ENCODE assay signal across 8 cellular contexts in the genomic region with DNA sequence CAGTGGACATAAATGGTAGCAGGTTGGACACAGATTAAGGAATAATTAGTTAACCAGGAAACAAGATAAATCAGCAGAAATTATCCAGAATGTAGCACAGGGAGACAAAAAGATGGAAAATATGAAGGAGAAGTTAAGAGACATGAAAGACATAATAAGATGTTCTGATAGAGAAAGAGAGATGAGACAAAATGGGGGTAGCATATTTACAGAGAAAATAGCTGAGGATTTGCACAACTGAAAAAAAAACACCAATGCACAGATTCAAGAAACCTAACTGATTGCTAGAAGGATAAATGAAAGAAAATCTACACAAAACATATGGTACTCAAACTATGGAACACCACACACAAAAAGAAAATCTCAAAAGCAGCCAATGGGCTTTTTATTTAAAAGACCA. TPM values are rescaled to one million over a fixed set of nuclear protein-coding genes. Genes with fewer than 3 reads are reported as not detected.
DNase-seq lines count a peak whose midpoint lies in the region; ATAC-seq and TF ChIP-seq lines count a peak whose summit lies in the region.

No MANE protein-coding gene starts in this region.

- no peaks in the 10 kb centered on the region for H3K36me3 ChIP-seq in smooth muscle cell (ENCODE audit: low read depth)

- H3K4me3 ChIP-seq in WI38 (ENCODE audit: low read depth, low read length) = peak overlapping the region; percentile 53
- H3K4me3 ChIP-seq in foreskin fibroblast (ENCODE audit: low read depth in 1 of 2, low read length in 2 of 2) = peak overlapping the region; percentile 65 to 71
- H3K4me3 ChIP-seq in smooth muscle cell = peak overlapping the region; percentile 81

- DNase-seq in NCI-H2171 treated with DMSO at 0.1 percent for 48 hours (lab: John Stamatoyannopoulos, UW) (peak; percentile 42), NCI-H2171 (lab: John Stamatoyannopoulos, UW) (no peak), foreskin fibroblast (no peak), smooth muscle cell (lab: John Stamatoyannopoulos, UW; ENCODE audit: unreplicated experiment) (no peak)

- no peaks in the 10 kb centered on the region for H4K20me1 ChIP-seq in smooth muscle cell (ENCODE audit: low read depth)

- H3F3A ChIP-seq in smooth muscle cell (ENCODE audit: low read depth) = peaks cover 14% of the 10 kb centered on the region

- peak overlapping the region; percentile 93 for H3K4me2 ChIP-seq in smooth muscle cell

- H3K9ac ChIP-seq in smooth muscle cell (ENCODE audit: low read depth) = no peak overlapping the region

- no peaks in the 10 kb centered on the region for H3K9me3 ChIP-seq in smooth muscle cell (replicated peaks; ENCODE audit: low read depth)

- no peaks in the 10 kb centered on the region for H3K79me2 ChIP-seq in smooth muscle cell (ENCODE audit: low read depth)

- H3K27me3 ChIP-seq in smooth muscle cell (ENCODE audit: low read depth) = no peaks in the 10 kb centered on the region

- TF ChIP-seq CTCF in WI38 (IDR thresholded peaks at IDR 0.05; ENCODE audit: low read depth, low read length) (no peak), foreskin fibroblast (IDR thresholded peaks at IDR 0.05; ENCODE audit: low read depth, low read length) (no peak), smooth muscle cell (IDR thresholded peaks at IDR 0.05; ENCODE audit: borderline replicate concordance, insufficient read depth, poor library complexity, severe bottlenecking) (no peak)

- peaks cover 5% of the 10 kb centered on the region for H3K4me1 ChIP-seq in smooth muscle cell (ENCODE audit: low read depth)

- H2AFZ ChIP-seq in smooth muscle cell (ENCODE audit: low read depth) = peak overlapping the region; percentile 96

- H3K27ac ChIP-seq in smooth muscle cell (ENCODE audit: low read depth) = no peak overlapping the region

- ATAC-seq in HG03457 (IDR thresholded peaks at IDR 0.05; ENCODE audit: unreplicated experiment) (no peak), GM21381 (IDR thresholded peaks at IDR 0.05; ENCODE audit: unreplicated experiment) (no peak), HG02884 (IDR thresholded peaks at IDR 0.05; ENCODE audit: unreplicated experiment) (no peak)

RNA-seq across cellular contexts. Expression of gene TBC1D22B, which starts 34.6 kb away (rescaled TPM):
- 7.2 and 7.3 TPM in 2 replicates for total RNA-seq in smooth muscle cell
- polyA plus RNA-seq in smooth muscle cell = 5.6 and 7.0 TPM in 2 replicates

RNA-seq across cellular contexts. Expression of gene TMEM217, which starts 35.0 kb away (rescaled TPM):
- total RNA-seq in smooth muscle cell = 0.31 and 0.40 TPM in 2 replicates
- 1.2 and 1.9 TPM in 2 replicates for polyA plus RNA-seq in smooth muscle cell

RNA-seq across cellular contexts. Expression of gene PIM1, which starts 53.0 kb away (rescaled TPM):
- total RNA-seq in smooth muscle cell = 29.3 and 29.5 TPM in 2 replicates
- 35.7 and 41.9 TPM in 2 replicates for polyA plus RNA-seq in smooth muscle cell
